17 cellular contexts compared by ENCODE assay signal in genomic region chr11:75775056-75775455, GRCh38. TPM values are rescaled to one million over a fixed set of nuclear protein-coding genes. Genes with fewer than 3 reads are reported as not detected.
"Had no signal": no experiment of that assay in that cellular context is flagged by ENCODE, and none has a peak within 500 bp of the region (broad histone marks: within the 10 kb centered on the region; RNA-seq: fewer than 3 reads in every experiment).

No MANE protein-coding gene starts in this region.

- H3K36me3 Mint-ChIP-seq: activated CD4-positive, alpha-beta memory T cell treated with anti-CD3 and anti-CD28 coated beads for 36 hours had no signal

- H3K4me3 ChIP-seq: adrenal gland, cardiac muscle cell, suprapubic skin had no signal

- H3K9me3 Mint-ChIP-seq: activated CD4-positive, alpha-beta memory T cell treated with anti-CD3 and anti-CD28 coated beads for 36 hours; activated T-cell treated with anti-CD3 and anti-CD28 coated beads, Interleukin-2, amount 50 U/mL, for 24 hours; neural crest cell had no signal

- H3K4me3 Mint-ChIP-seq: activated CD4-positive, alpha-beta memory T cell treated with anti-CD3 and anti-CD28 coated beads for 36 hours; activated T-cell treated with anti-CD3 and anti-CD28 coated beads, Interleukin-2, amount 50 U/mL, for 24 hours; neural crest cell had no signal

- H3K27me3 ChIP-seq: adrenal gland, cardiac muscle cell, suprapubic skin had no signal

- ATAC-seq: esophagus mucosa; stimulated activated naive CD8-positive, alpha-beta T cell treated with anti-CD3 and anti-CD28 coated beads, Interleukin-15, Interleukin-2, amounts not matched to agents 100 U/mL and 50 U/mL, for 24 hours had no signal

- H3K27ac ChIP-seq: adrenal gland, cardiac muscle cell, parathyroid adenoma, suprapubic skin, VCaP had no signal

- H3K4me1 ChIP-seq: adrenal gland, parathyroid adenoma had no signal

- H3K27me3 Mint-ChIP-seq: activated CD4-positive, alpha-beta memory T cell treated with anti-CD3 and anti-CD28 coated beads for 36 hours had no signal

- H3K4me1 Mint-ChIP-seq: neural crest cell had no signal

- H3K36me3 ChIP-seq: adrenal gland, cardiac muscle cell, suprapubic skin had no signal

- H3K9me3 ChIP-seq: adrenal gland, suprapubic skin had no signal

- DNase-seq: activated CD4-positive, alpha-beta memory T cell treated with anti-CD3 and anti-CD28 coated beads for 36 hours; activated naive CD4-positive, alpha-beta T cell treated with anti-CD3 and anti-CD28 coated beads, Interleukin-2, amount 50 U/mL, for 16 hours; activated T-cell treated with anti-CD3 and anti-CD28 coated beads, Interleukin-2, amount 50 U/mL, for 24 hours; adrenal gland; hippocampal formation; stimulated activated CD4-positive, alpha-beta T cell treated with anti-CD3 and anti-CD28 coated beads, Interleukin-4, amount 100 ng/mL, for 1 hour; stimulated activated naive CD8-positive, alpha-beta T cell treated with anti-CD3 and anti-CD28 coated beads, Interleukin-15, Interleukin-2, amounts not matched to agents 100 U/mL and 50 U/mL, for 24 hours; T-helper 1 cell; T1000; trophoblast cell had no signal

- H3K27ac Mint-ChIP-seq: activated CD4-positive, alpha-beta memory T cell treated with anti-CD3 and anti-CD28 coated beads for 36 hours; activated T-cell treated with anti-CD3 and anti-CD28 coated beads, Interleukin-2, amount 50 U/mL, for 24 hours had no signal

RNA-seq across cellular contexts. Expression of gene MOGAT2, which starts 57.4 kb away (rescaled TPM):
- total RNA-seq: activated CD4-positive, alpha-beta memory T cell treated with anti-CD3 and anti-CD28 coated beads for 36 hours; neural crest cell; renal cortical epithelial cell had no signal
